In genomic region chr18:11865071-11865470, GRCh38 we compare ENCODE assay signal across 27 cellular contexts.
"Had no signal": no experiment of that assay in that cellular context is flagged by ENCODE, and none has a peak within 500 bp of the region (broad histone marks: within the 10 kb centered on the region; RNA-seq: fewer than 3 reads in every experiment).

No MANE protein-coding gene starts in this region.

- H3K36me3 ChIP-seq: colonic mucosa, heart left ventricle, lower lobe of right lung, upper lobe of left lung, uterus had no signal

- H3K9me3 ChIP-seq: colonic mucosa, esophagus muscularis mucosa, gastroesophageal sphincter, heart left ventricle, lower lobe of right lung, mucosa of descending colon, psoas muscle, suprapubic skin, upper lobe of left lung, uterus had no signal

- DNase-seq: central memory CD4-positive, alpha-beta T cell; colonic mucosa; effector CD8-positive, alpha-beta T cell; foreskin keratinocyte; heart left ventricle; hippocampal formation; kidney glomerular epithelial cell; left ventricle myocardium superior; lower lobe of right lung; mucosa of descending colon; naive B cell; nephron progenitor cell; nucleus accumbens; psoas muscle; right cardiac atrium; stimulated activated CD4-positive, alpha-beta T cell treated with anti-CD3 and anti-CD28 coated beads, Interleukin-15, amount 100 ng/mL, for 24 hours; stimulated activated CD4-positive, alpha-beta T cell treated with anti-CD3 and anti-CD28 coated beads, Interleukin-2, amount 100 ng/mL, for 48 hours; stimulated activated naive CD4-positive, alpha-beta T cell; stimulated activated naive CD8-positive, alpha-beta T cell treated with anti-CD3 and anti-CD28 coated beads, Interleukin-15, amount 100 ng/mL, for 72 hours; upper lobe of left lung; uterus had no signal

- ATAC-seq: foreskin keratinocyte; gastroesophageal sphincter; heart left ventricle; left ventricle myocardium superior; lower lobe of right lung; mucosa of descending colon; psoas muscle; right cardiac atrium; stimulated activated naive CD8-positive, alpha-beta T cell treated with anti-CD3 and anti-CD28 coated beads, Interleukin-15, amount 100 ng/mL, for 72 hours had no signal

- H3K27me3 ChIP-seq: colonic mucosa, esophagus muscularis mucosa, foreskin keratinocyte, gastroesophageal sphincter, suprapubic skin, upper lobe of left lung, uterus had no signal

- H3K4me1 ChIP-seq: colonic mucosa, esophagus muscularis mucosa, gastroesophageal sphincter, lower lobe of right lung, psoas muscle, uterus had no signal

- H3K4me3 Mint-ChIP-seq: dendritic cell treated with granulocyte-macrophage colony-stimulating factor and Interleukin-4, amounts not matched to agents 40 ng/mL and 50 ng/mL, for 4 days; mesothelial cell of epicardium; nephron progenitor cell; stimulated activated naive CD8-positive, alpha-beta T cell treated with anti-CD3 and anti-CD28 coated beads, Interleukin-15, amount 100 ng/mL, for 72 hours had no signal

- H3K9me3 Mint-ChIP-seq: dendritic cell treated with granulocyte-macrophage colony-stimulating factor and Interleukin-4, amounts not matched to agents 40 ng/mL and 50 ng/mL, for 4 days; mesothelial cell of epicardium; naive B cell; nephron progenitor cell; stimulated activated naive CD8-positive, alpha-beta T cell treated with anti-CD3 and anti-CD28 coated beads, Interleukin-15, amount 100 ng/mL, for 72 hours had no signal

- H3K4me3 ChIP-seq: colonic mucosa, esophagus muscularis mucosa, gastroesophageal sphincter, heart left ventricle, lower lobe of right lung, mucosa of descending colon, psoas muscle, skin epidermis, suprapubic skin, upper lobe of left lung, uterus had no signal

- H3K27ac ChIP-seq: colonic mucosa, esophagus muscularis mucosa, foreskin keratinocyte, gastroesophageal sphincter, heart left ventricle, lower lobe of right lung, psoas muscle, skin epidermis, suprapubic skin, upper lobe of left lung, uterus had no signal

- H3K27ac Mint-ChIP-seq: dendritic cell treated with granulocyte-macrophage colony-stimulating factor and Interleukin-4, amounts not matched to agents 40 ng/mL and 50 ng/mL, for 4 days; mesothelial cell of epicardium; naive B cell; stimulated activated naive CD8-positive, alpha-beta T cell treated with anti-CD3 and anti-CD28 coated beads, Interleukin-15, amount 100 ng/mL, for 72 hours had no signal

- H3K36me3 Mint-ChIP-seq: mesothelial cell of epicardium, naive B cell had no signal
